In the genomic region with DNA sequence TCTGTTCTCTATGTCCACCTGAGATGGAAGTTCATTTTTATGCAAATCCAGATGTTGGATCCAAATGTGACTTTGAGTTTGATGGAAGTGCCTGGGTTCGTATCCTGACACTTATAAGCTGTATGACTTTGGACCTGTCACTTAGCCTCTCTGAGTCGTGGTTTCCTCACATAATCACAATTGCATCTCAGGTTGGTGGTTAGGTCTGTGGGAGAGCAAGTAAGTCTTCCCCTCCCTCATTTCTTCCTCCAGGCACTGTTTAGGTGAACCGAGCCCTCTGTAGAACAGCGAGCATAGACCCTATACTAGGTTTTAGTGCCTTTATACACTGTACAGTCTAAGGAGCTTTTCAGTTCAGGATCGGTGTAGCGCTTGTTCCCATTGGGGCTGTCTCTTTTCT, we compare ENCODE assay signal across 16 cellular contexts. TPM values are rescaled to one million over a fixed set of nuclear protein-coding genes. Genes with fewer than 3 reads are reported as not detected.
DNase-seq lines count a peak whose midpoint lies in the region; ATAC-seq, FAIRE-seq and TF ChIP-seq lines count a peak whose summit lies in the region.
"Had no signal": no experiment of that assay in that cellular context is flagged by ENCODE, and none has a peak within 500 bp of the region (broad histone marks: within the 10 kb centered on the region; RNA-seq: fewer than 3 reads in every experiment).

No MANE protein-coding gene starts in this region.

- no peak overlapping the region for H3K9ac ChIP-seq in Karpas-422 (ENCODE audit: low read length)
- no peak overlapping the region for H3K9ac ChIP-seq in GM12878 (ENCODE audit: control insufficient read depth, insufficient read depth, low read length)

- H3K4me3 ChIP-seq in Karpas-422 (ENCODE audit: low read length) (no peak overlapping the region), GM12878 (no peak overlapping the region), thymus (ENCODE audit: low read length) (no peak overlapping the region), adrenal gland (no peak overlapping the region)
- H3K4me3 ChIP-seq: stomach had no signal

- CTCF ChIA-PET in GM12878 (lab: Yijun Ruan, JAX) = interaction anchor here (0.6 to 4.4 kb wide), 17 partner anchors 9 to 178 kb away, joined by 3 to 69 read pairs (median 4); no protein-coding TSS in a partner anchor

- no peak overlapping the region for H3K27ac ChIP-seq in Karpas-422 (ENCODE audit: low read length)
- no peak overlapping the region for H3K27ac ChIP-seq in GM12878 (ENCODE audit: control insufficient read depth, insufficient read depth)
- H3K27ac ChIP-seq in thymus (ENCODE audit: low read depth) = peak overlapping the region; percentile 25
- H3K27ac ChIP-seq in adrenal gland = no peak overlapping the region
- H3K27ac ChIP-seq: stomach had no signal

- TF ChIP-seq CTCF in GM12878 (IDR thresholded peaks at IDR 0.05 in 2 of 3, conservative IDR thresholded peaks at IDR 0.05 in 1 of 3; ENCODE audit: control insufficient read depth in 2 of 3, extremely low read depth in 1 of 3, insufficient read depth in 1 of 3, low read depth in 3 of 3, low read length in 3 of 3) (no peak), adrenal gland (IDR thresholded peaks at IDR 0.05) (no peak)

- no peak overlapping the region for H3K27ac Mint-ChIP-seq in activated naive CD8-positive, alpha-beta T cell
- H3K27ac Mint-ChIP-seq in activated naive CD8-positive, alpha-beta T cell treated with anti-CD3 and anti-CD28 coated beads for 36 hours = no peak overlapping the region
- H3K27ac Mint-ChIP-seq: activated CD4-positive, alpha-beta memory T cell treated with anti-CD3 and anti-CD28 coated beads, Interleukin-2, amount 10 ng/mL, durations not matched to agents 7 days and 5 days had no signal

- POLR2A ChIA-PET in GM12878 (lab: Charles Lee) = interaction anchor here (0.9 to 2.3 kb wide), 7 partner anchors 9 to 86 kb away, joined by 3 to 12 read pairs (median 4); no protein-coding TSS in a partner anchor

- H3K4me1 ChIP-seq in Karpas-422 (ENCODE audit: low read length) = peaks cover 34% of the 10 kb centered on the region
- peaks cover 31% of the 10 kb centered on the region for H3K4me1 ChIP-seq in GM12878 (ENCODE audit: control insufficient read depth, insufficient read depth, low read length)
- peaks cover 31% of the 10 kb centered on the region for H3K4me1 ChIP-seq in thymus (ENCODE audit: control insufficient read depth, insufficient read depth, low read length)
- no peaks in the 10 kb centered on the region for H3K4me1 ChIP-seq in adrenal gland (replicated peaks in 1 of 2)

- no peak for FAIRE-seq in GM12878 (lab: Jason Lieb, UNC)
- FAIRE-seq: HepG2 had no signal

- in situ Hi-C loops in GM12878 (cut with MboI) = no loop called here

- H3K4me1 Mint-ChIP-seq in activated naive CD8-positive, alpha-beta T cell (ENCODE audit: low read depth) = peaks cover 54% of the 10 kb centered on the region
- peaks cover 45% of the 10 kb centered on the region for H3K4me1 Mint-ChIP-seq in activated naive CD8-positive, alpha-beta T cell treated with anti-CD3 and anti-CD28 coated beads for 36 hours

- no peak for TF ChIP-seq EP300 in GM12878 (IDR thresholded peaks at IDR 0.05; ENCODE audit: borderline replicate concordance in 1 of 2, control insufficient read depth in 1 of 2, low read depth in 2 of 2, low read length in 2 of 2)

- no TSS peak for BruUV-seq in GM12878 (replicated peaks; lab: Mats Ljungman, UMichigan)

- no peak for ATAC-seq in GM12878
- ATAC-seq in HG02852 (IDR thresholded peaks at IDR 0.05; ENCODE audit: unreplicated experiment) = no peak
- ATAC-seq in HG03378 (IDR thresholded peaks at IDR 0.05; ENCODE audit: unreplicated experiment) = no peak

- peak overlapping the region; percentile 18 for H3K4me3 Mint-ChIP-seq in activated naive CD8-positive, alpha-beta T cell
- H3K4me3 Mint-ChIP-seq in activated naive CD8-positive, alpha-beta T cell treated with anti-CD3 and anti-CD28 coated beads for 36 hours = no peak overlapping the region
- H3K4me3 Mint-ChIP-seq: activated CD4-positive, alpha-beta memory T cell treated with anti-CD3 and anti-CD28 coated beads, Interleukin-2, amount 10 ng/mL, durations not matched to agents 7 days and 5 days had no signal

- no peaks in the 10 kb centered on the region for H3K9me3 ChIP-seq in Karpas-422 (ENCODE audit: low read length)
- H3K9me3 ChIP-seq in GM12878 (replicated peaks; ENCODE audit: control insufficient read depth, insufficient read depth, low read length) = no peaks in the 10 kb centered on the region
- H3K9me3 ChIP-seq in thymus (ENCODE audit: control insufficient read depth) = no peaks in the 10 kb centered on the region
- H3K9me3 ChIP-seq in adrenal gland (replicated peaks in 1 of 3) = no peaks in the 10 kb centered on the region
- H3K9me3 ChIP-seq: stomach had no signal

- intact Hi-C loops in GM12878 (cut with micrococcal nuclease; ENCODE audit: unreplicated experiment) = no loop called here
- intact Hi-C loops in adrenal gland (cut with DNase I) = no loop called here

- no peaks in the 10 kb centered on the region for H3K79me2 ChIP-seq in Karpas-422 (ENCODE audit: low read length)
- H3K79me2 ChIP-seq in GM12878 (ENCODE audit: control insufficient read depth, insufficient read depth, low read length) = no peaks in the 10 kb centered on the region

- H3K27me3 Mint-ChIP-seq in activated naive CD8-positive, alpha-beta T cell = peaks cover 11% of the 10 kb centered on the region
- H3K27me3 Mint-ChIP-seq in activated naive CD8-positive, alpha-beta T cell treated with anti-CD3 and anti-CD28 coated beads for 36 hours = peaks cover 57% of the 10 kb centered on the region

- no peaks in the 10 kb centered on the region for H4K20me1 ChIP-seq in Karpas-422 (ENCODE audit: insufficient read depth, low read depth, low read length)
- no peaks in the 10 kb centered on the region for H4K20me1 ChIP-seq in GM12878 (ENCODE audit: control insufficient read depth, insufficient read depth)

- H3K4me2 ChIP-seq in Karpas-422 (ENCODE audit: low read depth, low read length, poor library complexity, severe bottlenecking) (peak overlapping the region; percentile 58), GM12878 (ENCODE audit: control insufficient read depth, insufficient read depth) (no peak overlapping the region)

- DNase-seq in activated naive CD8-positive, alpha-beta T cell treated with anti-CD3 and anti-CD28 coated beads for 36 hours = no peak
- DNase-seq in Karpas-422 (no peak), GM12878 (ENCODE audit: low read depth, low spot score) (no peak), adrenal gland (no peak)
- DNase-seq: activated CD4-positive, alpha-beta memory T cell treated with anti-CD3 and anti-CD28 coated beads, Interleukin-2, amount 10 ng/mL, durations not matched to agents 7 days and 5 days; naive B cell; NCI-H2107; stimulated activated CD4-positive, alpha-beta T cell treated with anti-CD3 and anti-CD28 coated beads, Interleukin-4, amount 100 ng/mL, for 24 hours; stomach; trophoblast cell had no signal

- RAD21 ChIA-PET in GM12878 (lab: Charles Lee; ENCODE audit: unreplicated experiment) = interaction anchor here (0.7 to 4.3 kb wide), 18 partner anchors 15 to 215 kb away, joined by 3 to 63 read pairs (median 4); no protein-coding TSS in a partner anchor

- H2AFZ ChIP-seq in Karpas-422 (ENCODE audit: low read length) = no peak overlapping the region
- H2AFZ ChIP-seq in GM12878 (ENCODE audit: control insufficient read depth, low read depth, low read length) = no peak overlapping the region

- TF ChIP-seq RAD21 in GM12878 (IDR thresholded peaks at IDR 0.05; ENCODE audit: insufficient read depth, low read depth, low read length) = no peak

- H3K36me3 Mint-ChIP-seq in activated naive CD8-positive, alpha-beta T cell = no peaks in the 10 kb centered on the region
- no peaks in the 10 kb centered on the region for H3K36me3 Mint-ChIP-seq in activated naive CD8-positive, alpha-beta T cell treated with anti-CD3 and anti-CD28 coated beads for 36 hours
- H3K36me3 Mint-ChIP-seq: naive B cell had no signal

- H3K27me3 ChIP-seq in Karpas-422 (ENCODE audit: low read length) (no peaks in the 10 kb centered on the region), GM12878 (replicated peaks in 1 of 2; ENCODE audit: control insufficient read depth in 2 of 2, insufficient read depth in 2 of 2, low read length in 1 of 2) (no peaks in the 10 kb centered on the region), thymus (ENCODE audit: control insufficient read depth, insufficient read depth) (peaks cover 3% of the 10 kb centered on the region), adrenal gland (no peaks in the 10 kb centered on the region)

- H3K9me2 ChIP-seq in Karpas-422 (replicated peaks; ENCODE audit: insufficient read depth, low read length) = no peaks in the 10 kb centered on the region

- SMC1A ChIA-PET in GM12878 (lab: Charles Lee; ENCODE audit: uncharacterized antibody, unreplicated experiment) = interaction anchor here (0.7 to 4.6 kb wide), 22 partner anchors 9 to 190 kb away, joined by 3 to 110 read pairs (median 5); no protein-coding TSS in a partner anchor

- H3K9me3 Mint-ChIP-seq in activated naive CD8-positive, alpha-beta T cell (ENCODE audit: low read depth) = no peaks in the 10 kb centered on the region
- no peaks in the 10 kb centered on the region for H3K9me3 Mint-ChIP-seq in activated naive CD8-positive, alpha-beta T cell treated with anti-CD3 and anti-CD28 coated beads for 36 hours
- H3K9me3 Mint-ChIP-seq: activated CD4-positive, alpha-beta memory T cell treated with anti-CD3 and anti-CD28 coated beads, Interleukin-2, amount 10 ng/mL, durations not matched to agents 7 days and 5 days had no signal

- TF ChIP-seq POLR2A in GM12878 (IDR thresholded peaks at IDR 0.05; ENCODE audit: low read depth, low read length) (no peak), adrenal gland (IDR thresholded peaks at IDR 0.05) (no peak)

- H3K36me3 ChIP-seq in Karpas-422 (ENCODE audit: insufficient read depth, low read length) = no peaks in the 10 kb centered on the region
- no peaks in the 10 kb centered on the region for H3K36me3 ChIP-seq in GM12878 (ENCODE audit: control insufficient read depth in 2 of 2, insufficient read depth in 2 of 2, low read length in 1 of 2)
- H3K36me3 ChIP-seq in thymus (ENCODE audit: control insufficient read depth, insufficient read depth) = no peaks in the 10 kb centered on the region
- H3K36me3 ChIP-seq in adrenal gland (replicated peaks in 1 of 2) = no peaks in the 10 kb centered on the region
- H3K36me3 ChIP-seq: stomach had no signal

- 87% methylated on average over 6 of the region's 6 CpGs for WGBS in GM12878 (ENCODE audit: insufficient coverage, insufficient replicate concordance, low lambda C conversion rate, missing lambda C conversion rate)
- WGBS in thymus = 59% methylated on average over 6 of the region's 6 CpGs
- 80 to 85% (median 82%) methylated on average over 6 of the region's 6 CpGs for WGBS in adrenal gland, 4 donors

RNA-seq across cellular contexts. Expression of a gene that starts 11.6 kb away (rescaled TPM):
- under 1 TPM; 0.45 to 0.52 TPM for total RNA-seq in activated naive CD8-positive, alpha-beta T cell treated with anti-CD3 and anti-CD28 coated beads for 36 hours
- 42.9 and 54.1 TPM in 2 replicates for total RNA-seq in Karpas-422 (2014; rRNA removed; shearing (Covaris generic); ENCODE audit: low replicate concordance)
- total RNA-seq in GM12878 (2013; cell fraction: nucleolus; rRNA removed) = 10.6 and 14.4 TPM in 2 replicates
- 8.0 and 8.5 TPM in 2 replicates for total RNA-seq in GM12878 (2014; rRNA removed)
- 3.1 and 3.9 TPM in 2 replicates for total RNA-seq in GM12878 (2014; rRNA removed; fragmentation: Illumina TruSeq; extraction: Trizol)
- total RNA-seq in GM12878 (2021) = 40.5 and 40.6 TPM in 2 replicates
- 4.9 TPM for polyA plus RNA-seq in GM12878 (2011; ENCODE audit: low read depth)
- 4.7 and 6.8 TPM in 2 replicates for polyA plus RNA-seq in GM12878 (2011; rRNA removed)
- 9.0 and 15.7 TPM in 2 replicates for polyA plus RNA-seq in GM12878 (2011; cell fraction: cytosol; rRNA removed)
- polyA plus RNA-seq in GM12878 (2011; cell fraction: nucleus; rRNA removed) = 32.9 and 42.5 TPM in 2 replicates
- polyA plus RNA-seq in GM12878 (2012) = 11.0 and 15.1 TPM in 2 replicates
- polyA plus RNA-seq in GM12878 (2014; fragmentation: Illumina TruSeq; extraction: Trizol) = 6.5 and 14.9 TPM in 2 replicates
- polyA plus RNA-seq in GM12878 (2014; fragmentation: Nextera tagmentation; extraction: Ambion mirVana) = 1 to 10 TPM; 2.6 to 6.2 TPM
- polyA plus RNA-seq in GM12878 (2014; rRNA removed) = 16.5 and 21.9 TPM in 2 replicates
- polyA plus RNA-seq in GM12878 (2016; fragmentation: Nextera tagmentation; extraction: Ambion mirVana) = 10 to 100 TPM in 1 of 2 experiments, 1 to 10 TPM in 1; 7.3 to 23.8 TPM
- polyA minus RNA-seq in GM12878 (2011; rRNA and poly(A)+ RNA removed) = 4.6 and 11.5 TPM in 2 replicates
- polyA minus RNA-seq in GM12878 (2011; cell fraction: cytosol; rRNA and poly(A)+ RNA removed) = 18.1 and 22.3 TPM in 2 replicates
- 8.6 and 14.6 TPM in 2 replicates for polyA minus RNA-seq in GM12878 (2011; cell fraction: nucleus; rRNA and poly(A)+ RNA removed)
- polyA plus RNA-seq in thymus = 75.8 TPM
- 1 to 10 TPM in 7 of 8 donors, under 1 TPM in 1; 0.42 to 7.6 (median 2.7) TPM for total RNA-seq in adrenal gland
- 1 to 10 TPM; 2.6 to 6.7 (median 3.3) TPM for polyA plus RNA-seq in adrenal gland
- total RNA-seq: HepG2, osteocyte had no signal
- polyA plus RNA-seq: HepG2 had no signal
